8 cellular contexts compared by ENCODE assay signal in the genomic region with DNA sequence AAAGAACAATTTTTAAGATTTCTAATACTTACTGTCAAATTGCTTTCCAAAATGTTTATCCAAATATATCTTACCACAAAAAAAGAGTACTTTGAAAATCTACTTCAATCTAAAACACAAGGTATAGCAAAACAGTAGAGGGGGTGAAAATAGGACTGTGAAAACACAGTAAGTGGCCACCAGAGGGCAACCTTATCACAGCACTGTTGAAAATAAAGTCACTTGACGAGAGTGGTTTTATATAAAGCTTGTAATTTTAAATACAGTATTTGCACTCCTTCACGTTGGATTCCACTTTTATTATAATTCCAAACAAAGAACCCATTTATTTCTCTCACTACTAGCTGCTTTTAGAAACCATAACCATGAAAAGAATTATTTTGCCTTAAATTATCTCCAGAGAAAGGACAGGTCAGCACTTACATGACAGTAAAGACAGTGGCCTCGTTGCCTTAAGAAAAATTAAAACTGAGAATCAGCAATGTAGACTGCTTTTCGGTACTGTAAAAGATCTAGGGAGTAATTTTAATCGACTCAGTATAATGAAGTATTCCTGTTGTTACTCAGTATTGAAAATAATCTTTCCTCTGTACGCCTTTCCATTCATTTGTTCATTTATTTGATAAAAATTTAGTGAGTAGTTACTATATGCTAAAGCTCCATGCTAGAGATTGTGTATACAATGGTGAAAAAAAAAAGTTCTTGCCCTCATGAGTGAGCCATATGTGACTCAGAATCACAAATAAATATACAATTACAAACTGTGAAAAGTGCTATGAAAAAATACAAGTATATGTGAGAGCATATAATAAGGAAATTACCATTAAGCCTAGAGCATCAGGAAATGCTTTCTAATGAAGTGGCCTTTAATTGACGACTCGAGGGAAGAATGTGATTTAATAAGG. TPM values are rescaled to one million over a fixed set of nuclear protein-coding genes. Genes with fewer than 3 reads are reported as not detected.
DNase-seq lines count a peak whose midpoint lies in the region; ATAC-seq, FAIRE-seq and TF ChIP-seq lines count a peak whose summit lies in the region.

No MANE protein-coding gene starts in this region.

- H4K20me1 ChIP-seq in OCI-LY3 (ENCODE audit: insufficient read depth, low read length), result no peaks in the 10 kb centered on the region

- peaks cover 6% of the 10 kb centered on the region for H3K36me3 Mint-ChIP-seq in natural killer cell

- H3K9me3 ChIP-seq in OCI-LY3 (ENCODE audit: insufficient read depth, low read length), result no peaks in the 10 kb centered on the region

- no peaks in the 10 kb centered on the region for H3K27me3 Mint-ChIP-seq in natural killer cell (ENCODE audit: low read depth in 2 of 2)

- peak overlapping the region in 1 of 2 donors; percentile 5 for H3K27ac Mint-ChIP-seq in natural killer cell

- H3K27me3 ChIP-seq in OCI-LY3 (ENCODE audit: low read depth, low read length), result no peaks in the 10 kb centered on the region

- H3K4me2 ChIP-seq in OCI-LY3 (ENCODE audit: low read length), result peak overlapping the region; percentile 49

- H3K4me1 ChIP-seq in OCI-LY3 (ENCODE audit: low read length), result peaks cover 2% of the 10 kb centered on the region; the same call in 1 of the 2 replicates

- no peaks in the 10 kb centered on the region for H3K79me2 ChIP-seq in OCI-LY3 (ENCODE audit: low read length)

- intact Hi-C loops in natural killer cell (cut with micrococcal nuclease), result loop anchor here (1.0 kb wide), 1 partner anchor 316 kb away; no protein-coding TSS in a partner anchor

- peak; percentile 86 for ATAC-seq in esophagus mucosa
- ATAC-seq in natural killer cell, result peak; percentile 88 to 95 (median 93)
- ATAC-seq in GM19328 (IDR thresholded peaks at IDR 0.05; ENCODE audit: unreplicated experiment), result no peak

- no peak for TF ChIP-seq POLR2A in GM12891 (IDR thresholded peaks at IDR 0.05; ENCODE audit: low read depth, low read length)

- no peaks in the 10 kb centered on the region for H3K9me3 Mint-ChIP-seq in natural killer cell

- no peak overlapping the region for H3K4me3 ChIP-seq in OCI-LY3 (ENCODE audit: low read length)

- no peaks in the 10 kb centered on the region for H3K36me3 ChIP-seq in OCI-LY3 (replicated peaks; ENCODE audit: low read depth, low read length)

- peaks cover 8 to 12% of the 10 kb centered on the region in 2 donors for H3K4me1 Mint-ChIP-seq in natural killer cell

- no peak overlapping the region for H3K27ac ChIP-seq in OCI-LY3 (ENCODE audit: low read length)

- H3K9ac ChIP-seq in OCI-LY3 (ENCODE audit: low read length), result no peak overlapping the region

- TF ChIP-seq CTCF in OCI-LY3 (IDR thresholded peaks at IDR 0.05; ENCODE audit: low read depth, low read length) (peak; percentile 89), natural killer cell (IDR thresholded peaks at IDR 0.05) (peak; percentile 88)

- H3K4me3 Mint-ChIP-seq in natural killer cell, result no peak overlapping the region

- peak; percentile 13 for DNase-seq in GM12891 (ENCODE audit: insufficient read length, low spot score)
- peak in 46 of 76 experiments; percentile 3 to 61 (median 26) for DNase-seq in HUDEP-2 (lab: John Stamatoyannopoulos, UW; ENCODE audit: unreplicated experiment in 76 of 76)
- DNase-seq in activated T-cell treated with anti-CD3 and anti-CD28 coated beads for 4 hours, result peak; percentile 41
- DNase-seq in natural killer cell, result peak; percentile 34
- DNase-seq in stimulated activated naive CD4-positive, alpha-beta T cell treated with Interleukin-2 at 50 U/mL for 16 hours (lab: John Stamatoyannopoulos, UW), result peak; percentile 31

- peak; percentile 76 for FAIRE-seq in GM12891 (lab: Jason Lieb, UNC)

- H2AFZ ChIP-seq in OCI-LY3 (ENCODE audit: low read depth, low read length), result no peak overlapping the region

TF ChIP-seq in GM12891, 5 proteins besides CTCF, POLR2A, EP300 and RAD21:
- TF ChIP-seq POU2F2 (IDR thresholded peaks at IDR 0.05; ENCODE audit: low read depth, low read length), result no peak
- TF ChIP-seq PAX5 (IDR thresholded peaks at IDR 0.05; ENCODE audit: insufficient read depth, low read length, severe bottlenecking), result no peak
- TF ChIP-seq TAF1 (IDR thresholded peaks at IDR 0.05; ENCODE audit: low read depth, low read length), result no peak
- TF ChIP-seq SPI1 (IDR thresholded peaks at IDR 0.05; ENCODE audit: low read depth, low read length), result no peak
- no peak for TF ChIP-seq POLR2AphosphoS5 (IDR thresholded peaks at IDR 0.05; ENCODE audit: low read depth, low read length)
TF ChIP-seq in GM12891: peak in this region for 0.

RNA-seq across cellular contexts. Expression of a gene that starts 40.0 kb away (rescaled TPM):
- polyA plus RNA-seq in GM12891 (2012; ENCODE audit: low read depth, missing spikeins), result 23.4 TPM
- total RNA-seq in esophagus mucosa, result 31.6 TPM
- total RNA-seq in natural killer cell, result 10 to 100 TPM; 81.5 to 95.7 (median 82.4) TPM
